In genomic region chr4:10569491-10569890, GRCh38 we compare ENCODE assay signal across 21 cellular contexts.
"Had no signal": no experiment of that assay in that cellular context is flagged by ENCODE, and none has a peak within 500 bp of the region (broad histone marks: within the 10 kb centered on the region; RNA-seq: fewer than 3 reads in every experiment).

No MANE protein-coding gene starts in this region.

- H3K27me3 ChIP-seq: colonic mucosa, dorsolateral prefrontal cortex, esophagus muscularis mucosa, esophagus squamous epithelium, gastrocnemius medialis, gastroesophageal sphincter had no signal

- H3K36me3 ChIP-seq: colonic mucosa, esophagus muscularis mucosa, esophagus squamous epithelium, gastrocnemius medialis, gastroesophageal sphincter, heart left ventricle had no signal

- H3K9me3 ChIP-seq: colonic mucosa, esophagus muscularis mucosa, esophagus squamous epithelium, gastrocnemius medialis had no signal

- DNase-seq: colonic mucosa; cortex of kidney; dermis blood vessel endothelial cell; dorsolateral prefrontal cortex; effector CD4-positive, alpha-beta T cell; effector CD8-positive, alpha-beta T cell; effector memory CD4-positive, alpha-beta T cell; effector memory CD8-positive, alpha-beta T cell; endodermal cell; esophagus squamous epithelium; foreskin fibroblast; foreskin keratinocyte; foreskin melanocyte; gastrocnemius medialis; glutamatergic neuron; heart left ventricle had no signal

- H3K4me1 ChIP-seq: colonic mucosa, esophagus squamous epithelium, foreskin keratinocyte, gastrocnemius medialis, gastroesophageal sphincter, heart left ventricle had no signal

- H3K4me3 ChIP-seq: colonic mucosa, coronary artery, dorsolateral prefrontal cortex, esophagus muscularis mucosa, esophagus squamous epithelium, gastrocnemius medialis, gastroesophageal sphincter, heart left ventricle had no signal

- ATAC-seq: effector memory CD8-positive, alpha-beta T cell; esophagus mucosa; foreskin keratinocyte; gastrocnemius medialis; gastroesophageal sphincter; heart left ventricle had no signal

- H3K27ac ChIP-seq: colonic mucosa, coronary artery, dorsolateral prefrontal cortex, epithelial cell of prostate, esophagus muscularis mucosa, esophagus squamous epithelium, foreskin keratinocyte, gastrocnemius medialis, gastroesophageal sphincter, heart left ventricle had no signal
